Comparison of ENCODE assay signal across 28 cellular contexts in genomic region chr6:65692109-65692508, GRCh38. TPM values are rescaled to one million over a fixed set of nuclear protein-coding genes. Genes with fewer than 3 reads are reported as not detected.
"Had no signal": no experiment of that assay in that cellular context is flagged by ENCODE, and none has a peak within 500 bp of the region (broad histone marks: within the 10 kb centered on the region; RNA-seq: fewer than 3 reads in every experiment).

No MANE protein-coding gene starts in this region.

- FAIRE-seq: urothelium cell line had no signal

- H3K4me1 ChIP-seq: neural progenitor cell, parathyroid adenoma, psoas muscle, right lobe of liver, sigmoid colon, spleen, stomach, thyroid gland, tibial nerve, upper lobe of left lung, vagina had no signal

- H3K9me3 ChIP-seq: ovary, psoas muscle, right lobe of liver, sigmoid colon, thoracic aorta, thyroid gland, tibial nerve, upper lobe of left lung, vagina had no signal

- ATAC-seq: naive thymus-derived CD4-positive, alpha-beta T cell; natural killer cell; psoas muscle; right cardiac atrium; right lobe of liver; stimulated activated effector memory CD8-positive, alpha-beta T cell treated with anti-CD3 and anti-CD28 coated beads, Interleukin-12 subunit alpha, Interleukin-12 subunit beta, amount 100 ng/mL, for 72 hours; stimulated activated naive B cell treated with anti-CD40 and anti-IgM and Interleukin-4, amounts not matched to agents 10 μg/mL and 1 μg/mL and 100 μg/mL, for 72 hours had no signal

- H3K27me3 ChIP-seq: neural progenitor cell, ovary, right lobe of liver, sigmoid colon, spleen, stomach, thyroid gland, tibial nerve, upper lobe of left lung, vagina had no signal

- H3K36me3 ChIP-seq: neural progenitor cell, ovary, right lobe of liver, sigmoid colon, spleen, stomach, thoracic aorta, thyroid gland, tibial nerve, upper lobe of left lung, vagina had no signal

- H3K27ac ChIP-seq: neural progenitor cell, ovary, parathyroid adenoma, psoas muscle, right lobe of liver, sigmoid colon, spleen, stomach, thoracic aorta, thyroid gland, tibial nerve, upper lobe of left lung, vagina had no signal

- H3K4me3 ChIP-seq: neural progenitor cell, ovary, psoas muscle, right lobe of liver, sigmoid colon, smooth muscle cell, spleen, stomach, thoracic aorta, thyroid gland, tibial nerve, upper lobe of left lung, vagina had no signal

- DNase-seq: naive thymus-derived CD4-positive, alpha-beta T cell; natural killer cell; occipital lobe; ovary; posterior cingulate gyrus; psoas muscle; right cardiac atrium; right lobe of liver; sigmoid colon; spleen; stimulated activated CD4-positive, alpha-beta T cell treated with anti-CD3 and anti-CD28 coated beads, Interleukin-12 subunit alpha, Interleukin-12 subunit beta, amount 100 ng/mL, for 4 hours; stimulated activated CD4-positive, alpha-beta T cell treated with anti-CD3 and anti-CD28 coated beads, Interleukin-1b, Interleukin-23, amount 100 ng/mL, for 48 hours; stimulated activated CD4-positive, alpha-beta T cell treated with anti-CD3 and anti-CD28 coated beads, Interleukin-4, amount 100 ng/mL, for 24 hours; stimulated activated naive B cell treated with anti-CD40 and anti-IgM and Interleukin-4, amounts not matched to agents 10 μg/mL and 1 μg/mL and 100 μg/mL, for 72 hours; stimulated activated naive CD4-positive, alpha-beta T cell treated with Interleukin-2 at 50 U/mL for 16 hours; stomach; thyroid gland; trophoblast cell; upper lobe of left lung had no signal

RNA-seq across cellular contexts. Expression of gene EYS, which starts 14.9 kb away (rescaled TPM):
- total RNA-seq: psoas muscle, sigmoid colon, thoracic aorta, thyroid gland, ureter, vagina had no signal
- polyA plus RNA-seq: stomach had no signal
